In the genomic region with DNA sequence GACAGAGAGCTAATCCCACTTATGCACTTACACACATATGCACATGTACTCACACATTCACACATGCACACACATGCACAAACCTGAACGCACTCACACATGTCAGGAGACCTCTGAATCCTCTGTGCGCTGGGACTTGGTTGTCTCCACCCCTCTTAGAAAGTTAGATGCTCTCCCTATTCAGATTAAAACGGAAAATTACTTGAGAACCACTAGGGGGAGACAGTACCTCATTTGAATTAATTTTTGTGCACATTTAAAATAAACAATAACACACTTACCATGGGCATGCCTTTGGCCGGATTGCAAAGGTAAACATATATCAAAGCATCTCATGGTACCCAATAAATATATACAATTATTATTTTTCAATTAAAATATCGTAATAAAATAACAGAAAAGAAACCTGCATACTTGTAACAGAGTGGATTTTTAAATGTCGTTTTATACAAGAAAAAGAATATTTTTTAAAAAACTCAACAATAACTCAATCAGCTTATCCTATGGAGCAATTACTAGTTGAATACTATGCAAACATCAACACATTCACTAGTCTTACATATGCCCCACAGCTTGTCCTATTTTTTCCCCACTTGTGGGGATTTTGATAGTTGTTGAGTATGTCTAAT, we compare ENCODE assay signal across 8 cellular contexts. TPM values are rescaled to one million over a fixed set of nuclear protein-coding genes. Genes with fewer than 3 reads are reported as not detected.
DNase-seq lines count a peak whose midpoint lies in the region; ATAC-seq, FAIRE-seq and TF ChIP-seq lines count a peak whose summit lies in the region.

No MANE protein-coding gene starts in this region.

- H3K9me3 ChIP-seq in pancreas, result no peaks in the 10 kb centered on the region

- no peak overlapping the region for H3K4me3 ChIP-seq in pancreas
- no peak overlapping the region for H3K4me3 ChIP-seq in coronary artery

- ATAC-seq in pancreas (peak in 2 of 4 donors; percentile 29 to 41), T-cell (replicated peaks in 1 of 4) (no peak)

- intact Hi-C loops in pancreas (cut with DNase I), result no loop called here

- no peaks in the 10 kb centered on the region for H3K27me3 ChIP-seq in pancreas

- H3K27me3 Mint-ChIP-seq in chondrocyte (ENCODE audit: low read depth) (no peaks in the 10 kb centered on the region), T-cell (peaks cover 9 to 11% of the 10 kb centered on the region in 2 donors)
- H3K27me3 Mint-ChIP-seq in T-helper 2 cell treated with Interferon-gamma antibody and Interleukin-4, amounts not matched to agents 5 μg/mL and 100 μg/mL, for 36 hours (ENCODE audit: low read depth), result peaks cover 5% of the 10 kb centered on the region

- peak; percentile 31 for DNase-seq in SKM-1 treated with dmso at 0.1 percent for 144 hours (lab: John Stamatoyannopoulos, UW; ENCODE audit: unreplicated experiment)
- DNase-seq in SKM-1 (lab: John Stamatoyannopoulos, UW; ENCODE audit: unreplicated experiment), result no peak
- DNase-seq in NCI-H2196 treated with DMSO at 0.1 percent for 48 hours (lab: John Stamatoyannopoulos, UW; ENCODE audit: unreplicated experiment), result peak; percentile 26
- no peak for DNase-seq in chondrocyte (ENCODE audit: low spot score)
- DNase-seq in pancreas, result no peak
- DNase-seq in T-cell, result no peak
- DNase-seq in T-helper 2 cell treated with Interferon-gamma antibody and Interleukin-4, amounts not matched to agents 5 μg/mL and 100 μg/mL, for 36 hours (ENCODE audit: low spot score), result no peak
- DNase-seq in coronary artery (ENCODE audit: low spot score), result no peak

- peak; percentile 74 for TF ChIP-seq CTCF in chondrocyte (IDR thresholded peaks at IDR 0.05)
- TF ChIP-seq CTCF in pancreas (IDR thresholded peaks at IDR 0.05), result peak in 3 of 4 donors; percentile 39 to 58 (median 49)
- no peak for TF ChIP-seq CTCF in coronary artery (IDR thresholded peaks at IDR 0.05)

- CTCF ChIA-PET in T-cell (lab: Charles Lee), result interaction anchor here (0.8 to 1.0 kb wide), 2 partner anchors 16 to 22 kb away, joined by 4 read pairs; no protein-coding TSS in a partner anchor

- H3K36me3 Mint-ChIP-seq in chondrocyte (ENCODE audit: low read depth) (no peaks in the 10 kb centered on the region), T-cell (no peaks in the 10 kb centered on the region)
- no peaks in the 10 kb centered on the region for H3K36me3 Mint-ChIP-seq in T-helper 2 cell treated with Interferon-gamma antibody and Interleukin-4, amounts not matched to agents 5 μg/mL and 100 μg/mL, for 36 hours (ENCODE audit: low read depth)

- FAIRE-seq in pancreas (lab: Jason Lieb, UNC), result no peak

- H3K36me3 ChIP-seq in pancreas, result no peaks in the 10 kb centered on the region

- WGBS in pancreas, 2 donors, result 22 to 28% methylated on average over 6 of the region's 6 CpGs

- H3K4me3 Mint-ChIP-seq in chondrocyte (ENCODE audit: unreplicated experiment) (no peak overlapping the region), T-cell (no peak overlapping the region)
- H3K4me3 Mint-ChIP-seq in T-helper 2 cell treated with Interferon-gamma antibody and Interleukin-4, amounts not matched to agents 5 μg/mL and 100 μg/mL, for 36 hours, result no peak overlapping the region

- POLR2A ChIA-PET in T-cell (lab: Charles Lee), result no interaction called here

- H3K27ac Mint-ChIP-seq in chondrocyte (ENCODE audit: unreplicated experiment) (no peak overlapping the region), T-cell (no peak overlapping the region)
- H3K27ac Mint-ChIP-seq in T-helper 2 cell treated with Interferon-gamma antibody and Interleukin-4, amounts not matched to agents 5 μg/mL and 100 μg/mL, for 36 hours, result no peak overlapping the region

- no peak overlapping the region for H3K27ac ChIP-seq in pancreas
- H3K27ac ChIP-seq in coronary artery, result no peak overlapping the region

- no peaks in the 10 kb centered on the region for H3K4me1 Mint-ChIP-seq in chondrocyte (ENCODE audit: low read depth)
- no peaks in the 10 kb centered on the region for H3K4me1 Mint-ChIP-seq in T-cell
- H3K4me1 Mint-ChIP-seq in T-helper 2 cell treated with Interferon-gamma antibody and Interleukin-4, amounts not matched to agents 5 μg/mL and 100 μg/mL, for 36 hours (ENCODE audit: low read depth), result no peaks in the 10 kb centered on the region

- H3K9me3 Mint-ChIP-seq in chondrocyte (ENCODE audit: low read depth), result peaks cover 8% of the 10 kb centered on the region
- no peaks in the 10 kb centered on the region for H3K9me3 Mint-ChIP-seq in T-cell
- H3K9me3 Mint-ChIP-seq in T-helper 2 cell treated with Interferon-gamma antibody and Interleukin-4, amounts not matched to agents 5 μg/mL and 100 μg/mL, for 36 hours, result no peaks in the 10 kb centered on the region

- H3K4me1 ChIP-seq in pancreas, result no peaks in the 10 kb centered on the region

RNA-seq across cellular contexts. Expression of a gene that starts 9.5 kb away (rescaled TPM):
- total RNA-seq in chondrocyte (not detected in 3 replicates), pancreas (10 to 100 TPM in 1 of 6 donors, 1 to 10 TPM in 2, under 1 TPM in 3; 0.28 to 11.1 (median 1.1) TPM), T-cell (under 1 TPM in 2 of 5 donors, not detected in 3; 0.20 to 0.59 TPM)
- polyA plus RNA-seq in pancreas, result 1 to 10 TPM in 1 of 2 donors, under 1 TPM in 1; 0.80 to 1.2 TPM

RNA-seq across cellular contexts. Expression of a gene that starts 23.0 kb away (rescaled TPM):
- not detected in 3 replicates for total RNA-seq in chondrocyte
- total RNA-seq in pancreas, result 1 to 10 TPM in 3 of 6 donors, under 1 TPM in 3; 0.51 to 8.8 (median 1.3) TPM
- polyA plus RNA-seq in pancreas, result under 1 TPM; 0.56 to 0.57 TPM
- 10 to 100 TPM in 1 of 5 donors, 1 to 10 TPM in 4; 2.0 to 26.9 (median 3.6) TPM for total RNA-seq in T-cell

RNA-seq across cellular contexts. Expression of a gene that starts 59.9 kb away (rescaled TPM):
- total RNA-seq in chondrocyte (not detected in 3 replicates), pancreas (1 to 10 TPM in 1 of 6 donors, under 1 TPM in 4, not detected in 1; 0.08 to 1.5 (median 0.69) TPM), T-cell (under 1 TPM in 1 of 5 donors, not detected in 4; 0.43 TPM)
- under 1 TPM; 0.19 to 0.23 TPM for polyA plus RNA-seq in pancreas

Comparison
In these comparisons a context has a peak if more than half of its experiments do, and no peak if none do; other contexts are left out.
1. DNase-seq: peak in SKM-1 treated with dmso at 0.1 percent for 144 hours (single experiment) and NCI-H2196 treated with DMSO at 0.1 percent for 48 hours (single experiment); none in SKM-1 (single experiment), chondrocyte (single experiment), pancreas (0 of 6), T-cell (0 of 34), T-helper 2 cell treated with Interferon-gamma antibody and Interleukin-4, amounts not matched to agents 5 μg/mL and 100 μg/mL, for 36 hours (single experiment) and coronary artery (single experiment).